Comparison of ENCODE assay signal across 23 cellular contexts in the genomic region with DNA sequence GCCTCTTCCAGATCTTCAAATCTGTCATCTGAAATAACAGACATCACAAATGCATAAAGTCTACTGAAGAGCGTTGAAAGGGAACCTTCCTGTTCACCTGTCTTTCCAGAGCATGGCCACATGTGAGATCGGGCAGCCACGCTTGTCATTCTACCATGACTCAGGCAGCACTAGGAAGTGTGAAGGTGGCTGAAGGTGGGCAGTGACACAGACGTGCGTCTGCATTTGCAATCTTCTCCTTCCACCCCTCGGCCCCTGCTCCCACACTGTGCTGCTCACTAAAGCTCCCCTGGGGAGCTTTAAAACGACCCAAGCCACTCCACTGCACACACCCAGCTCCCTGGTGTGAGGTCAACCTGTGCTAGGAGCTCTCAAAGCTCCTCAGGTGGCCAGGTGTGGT. TPM values are rescaled to one million over a fixed set of nuclear protein-coding genes. Genes with fewer than 3 reads are reported as not detected.
DNase-seq lines count a peak whose midpoint lies in the region; ATAC-seq, FAIRE-seq and TF ChIP-seq lines count a peak whose summit lies in the region.
"Had no signal": no experiment of that assay in that cellular context is flagged by ENCODE, and none has a peak within 500 bp of the region (broad histone marks: within the 10 kb centered on the region; RNA-seq: fewer than 3 reads in every experiment).

No MANE protein-coding gene starts in this region.

- TF ChIP-seq POLR2A in K562 (conservative IDR thresholded peaks at IDR 0.05) = no peak

- DNase-seq in activated naive CD4-positive, alpha-beta T cell treated with anti-CD3 and anti-CD28 coated beads, Interleukin-2, amount 50 U/mL, for 72 hours (ENCODE audit: low spot score in 2 of 2) = no peak
- DNase-seq in NCI-H69 (lab: John Stamatoyannopoulos, UW) = peak; percentile 12
- no peak for DNase-seq in K562 (ENCODE audit: extremely low read depth in 1 of 4, low spot score in 3 of 4)
- DNase-seq in stimulated activated naive B cell treated with anti-CD40 and anti-IgM and Interleukin-4, amounts not matched to agents 10 μg/mL and 1 μg/mL and 100 μg/mL, for 72 hours = no peak
- no peak for DNase-seq in NCI-H1436 (lab: John Stamatoyannopoulos, UW)
- no peak for DNase-seq in AG08395 (ENCODE audit: low spot score)
- DNase-seq in MM.1S = no peak
- DNase-seq: activated naive CD4-positive, alpha-beta T cell treated with Interleukin-2 at 50 U/mL for 16 hours; GOT3; mucosa of descending colon; NCI-H1105 treated with DMSO at 0.1 percent for 48 hours; NCI-H748 treated with DMSO at 0.1 percent for 48 hours; ovary; sigmoid colon had no signal

- H3K36me3 Mint-ChIP-seq in activated naive CD4-positive, alpha-beta T cell treated with anti-CD3 and anti-CD28 coated beads, Interleukin-2, amount 50 U/mL, for 24 hours = peaks cover 14% of the 10 kb centered on the region
- H3K36me3 Mint-ChIP-seq in activated naive CD4-positive, alpha-beta T cell treated with anti-CD3 and anti-CD28 coated beads, Interleukin-2, amount 50 U/mL, for 72 hours = peaks cover 40 to 62% of the 10 kb centered on the region in 2 donors
- peaks cover 51 to 56% of the 10 kb centered on the region in 2 donors for H3K36me3 Mint-ChIP-seq in stimulated activated naive B cell treated with anti-CD40 and anti-IgM and Interleukin-4, amounts not matched to agents 10 μg/mL and 1 μg/mL and 100 μg/mL, for 72 hours

- H3K9ac ChIP-seq in K562 (ENCODE audit: insufficient read depth in 1 of 2, low read depth in 2 of 2, low read length in 2 of 2) (peak overlapping the region in 1 of 2 experiments; percentile 55; a peak in 2 of 4 replicates), MM.1S (ENCODE audit: low read length) (no peak overlapping the region)
- H3K9ac ChIP-seq: KMS-11 had no signal

- in situ Hi-C loops in K562 (cut with MboI) = no loop called here

- H3K4me1 Mint-ChIP-seq in activated naive CD4-positive, alpha-beta T cell treated with anti-CD3 and anti-CD28 coated beads, Interleukin-2, amount 50 U/mL, for 24 hours = peaks cover 70% of the 10 kb centered on the region
- peaks cover 45 to 72% of the 10 kb centered on the region in 2 donors for H3K4me1 Mint-ChIP-seq in stimulated activated naive B cell treated with anti-CD40 and anti-IgM and Interleukin-4, amounts not matched to agents 10 μg/mL and 1 μg/mL and 100 μg/mL, for 72 hours

- H3K9me3 Mint-ChIP-seq in activated naive CD4-positive, alpha-beta T cell treated with anti-CD3 and anti-CD28 coated beads, Interleukin-2, amount 50 U/mL, for 24 hours = no peaks in the 10 kb centered on the region
- no peaks in the 10 kb centered on the region for H3K9me3 Mint-ChIP-seq in activated naive CD4-positive, alpha-beta T cell treated with anti-CD3 and anti-CD28 coated beads, Interleukin-2, amount 50 U/mL, for 72 hours
- H3K9me3 Mint-ChIP-seq in stimulated activated naive B cell treated with anti-CD40 and anti-IgM and Interleukin-4, amounts not matched to agents 10 μg/mL and 1 μg/mL and 100 μg/mL, for 72 hours = no peaks in the 10 kb centered on the region

- H3K9me1 ChIP-seq in K562 (ENCODE audit: control insufficient read depth, insufficient read depth, low read length) = no peaks in the 10 kb centered on the region

- peaks cover 73% of the 10 kb centered on the region for H3K36me3 ChIP-seq in K562 (ENCODE audit: control insufficient read depth, insufficient read depth, low read length)
- 0 out of 2 replicates have a peak, but pooled peaks cover 5% of the 10 kb centered on the region for H3K36me3 ChIP-seq in MM.1S (replicated peaks; ENCODE audit: insufficient read depth, low read length)
- H3K36me3 ChIP-seq: breast epithelium, ovary had no signal

- H3K4me3 Mint-ChIP-seq in activated naive CD4-positive, alpha-beta T cell treated with anti-CD3 and anti-CD28 coated beads, Interleukin-2, amount 50 U/mL, for 24 hours = peak overlapping the region; percentile 33
- peak overlapping the region; percentile 6 to 19 for H3K4me3 Mint-ChIP-seq in stimulated activated naive B cell treated with anti-CD40 and anti-IgM and Interleukin-4, amounts not matched to agents 10 μg/mL and 1 μg/mL and 100 μg/mL, for 72 hours

- H3K27ac ChIP-seq in K562 (ENCODE audit: extremely low read depth, low read depth, low read length) (no peak overlapping the region), MM.1S (ENCODE audit: low read length) (no peak overlapping the region)
- H3K27ac ChIP-seq: breast epithelium, gastroesophageal sphincter, HL-60, KMS-11, left lung, ovary, sigmoid colon, SK-N-MC, suprapubic skin had no signal

- TF ChIP-seq CTCF in K562 (IDR thresholded peaks at IDR 0.05 in 2 of 3, conservative IDR thresholded peaks at IDR 0.05 in 1 of 3; ENCODE audit: insufficient read depth in 2 of 3, low read depth in 1 of 3, low read length in 3 of 3) (no peak), MM.1S (IDR thresholded peaks at IDR 0.05; ENCODE audit: low read length) (no peak)

- H3K4me3 ChIP-seq in K562 (no peak overlapping the region), MM.1S (ENCODE audit: low read length) (no peak overlapping the region)
- H3K4me3 ChIP-seq: breast epithelium, gastroesophageal sphincter, left lung, mucosa of descending colon, ovary, sigmoid colon, SK-N-MC, suprapubic skin had no signal

- intact Hi-C loops in K562 (cut with micrococcal nuclease) = no loop called here

- 81% methylated on average over 7 of the region's 7 CpGs for WGBS in K562 (ENCODE audit: insufficient coverage, low coverage, missing lambda C conversion rate)

- no peak for TF ChIP-seq EP300 in K562 (IDR thresholded peaks at IDR 0.05; ENCODE audit: low read length)

- no peaks in the 10 kb centered on the region for H3K27me3 Mint-ChIP-seq in activated naive CD4-positive, alpha-beta T cell treated with anti-CD3 and anti-CD28 coated beads, Interleukin-2, amount 50 U/mL, for 24 hours
- no peaks in the 10 kb centered on the region for H3K27me3 Mint-ChIP-seq in stimulated activated naive B cell treated with anti-CD40 and anti-IgM and Interleukin-4, amounts not matched to agents 10 μg/mL and 1 μg/mL and 100 μg/mL, for 72 hours

- peak overlapping the region; percentile 79 for H3K27ac Mint-ChIP-seq in activated naive CD4-positive, alpha-beta T cell treated with anti-CD3 and anti-CD28 coated beads, Interleukin-2, amount 50 U/mL, for 24 hours
- peak overlapping the region in 1 of 2 donors; percentile 96 for H3K27ac Mint-ChIP-seq in activated naive CD4-positive, alpha-beta T cell treated with anti-CD3 and anti-CD28 coated beads, Interleukin-2, amount 50 U/mL, for 72 hours
- peak overlapping the region; percentile 65 for H3K27ac Mint-ChIP-seq in stimulated activated naive B cell treated with anti-CD40 and anti-IgM and Interleukin-4, amounts not matched to agents 10 μg/mL and 1 μg/mL and 100 μg/mL, for 72 hours

- H3K4me2 ChIP-seq in K562 (ENCODE audit: insufficient read depth, low read length) (no peak overlapping the region), MM.1S (ENCODE audit: low read depth, low read length) (no peak overlapping the region)

- no peaks in the 10 kb centered on the region for H3K9me3 ChIP-seq in K562 (replicated peaks; ENCODE audit: control insufficient read depth, insufficient read depth, low read depth, low read length)
- H3K9me3 ChIP-seq in MM.1S (replicated peaks; ENCODE audit: insufficient read depth, low read length) = no peaks in the 10 kb centered on the region
- H3K9me3 ChIP-seq: breast epithelium, gastroesophageal sphincter, left lung, mucosa of descending colon, ovary, sigmoid colon, suprapubic skin had no signal

- H4K20me1 ChIP-seq in K562 (replicated peaks; ENCODE audit: control insufficient read depth, insufficient read depth, low read length) = no peaks in the 10 kb centered on the region; the same call in none of the 2 replicates
- H4K20me1 ChIP-seq in MM.1S (ENCODE audit: insufficient read depth, low read length) = no peaks in the 10 kb centered on the region

- H3K79me2 ChIP-seq in K562 (ENCODE audit: control insufficient read depth, insufficient read depth, low read length) (peaks cover 55% of the 10 kb centered on the region), MM.1S (ENCODE audit: low read length) (peaks cover 45% of the 10 kb centered on the region)

- H3F3A ChIP-seq in MM.1S (ENCODE audit: insufficient read depth, low read length) = 0 out of 2 replicates have a peak, but pooled peaks cover 4% of the 10 kb centered on the region

- BruUV-seq in K562 (replicated peaks; lab: Mats Ljungman, UMichigan) = no TSS peak

- ATAC-seq in activated naive CD4-positive, alpha-beta T cell treated with anti-CD3 and anti-CD28 coated beads, Interleukin-2, amount 50 U/mL, for 72 hours = no peak
- ATAC-seq in K562 = no peak
- ATAC-seq in stimulated activated naive B cell treated with anti-CD40 and anti-IgM and Interleukin-4, amounts not matched to agents 10 μg/mL and 1 μg/mL and 100 μg/mL, for 72 hours (replicated peaks) = no peak
- ATAC-seq: gastroesophageal sphincter, left lung, mucosa of descending colon had no signal

- H3K9me2 ChIP-seq in MM.1S (replicated peaks; ENCODE audit: insufficient read depth, low read length) = no peaks in the 10 kb centered on the region

- peaks cover 16 to 45% of the 10 kb centered on the region in 2 experiments; a peak in 4 of 5 replicates for H3K4me1 ChIP-seq in K562 (replicated peaks in 1 of 2; ENCODE audit: control insufficient read depth in 2 of 2, insufficient read depth in 2 of 2, low read length in 2 of 2)
- H3K4me1 ChIP-seq in MM.1S (ENCODE audit: low read length) = peaks cover 37% of the 10 kb centered on the region

- TF ChIP-seq RAD21 in K562 (CRISPR knock-in tag; conservative IDR thresholded peaks at IDR 0.05 in 1 of 2, IDR thresholded peaks at IDR 0.05 in 1 of 2) = no peak

- H2AFZ ChIP-seq in K562 (ENCODE audit: low read depth, low read length) (no peak overlapping the region), MM.1S (ENCODE audit: low read length) (no peak overlapping the region)

- POLR2A ChIA-PET in K562 (lab: Yijun Ruan, JAX) = interaction anchor here (1.7 kb wide), 1 partner anchor 11 kb away, joined by 6 read pairs; no protein-coding TSS in a partner anchor

- no peak for FAIRE-seq in K562 (lab: Jason Lieb, UNC)
- FAIRE-seq: D721Med had no signal

- CTCF ChIA-PET in K562 (lab: Yijun Ruan, JAX; ENCODE audit: low intra/inter-chr PET ratio) = no interaction called here

- no peaks in the 10 kb centered on the region for H3K27me3 ChIP-seq in K562 (ENCODE audit: control insufficient read depth in 2 of 2, insufficient read depth in 2 of 2, low read length in 2 of 2)
- H3K27me3 ChIP-seq in MM.1S (replicated peaks; ENCODE audit: insufficient read depth, low read length) = no peaks in the 10 kb centered on the region
- H3K27me3 ChIP-seq: breast epithelium, gastroesophageal sphincter, left lung, ovary, sigmoid colon, suprapubic skin had no signal

RNA-seq across cellular contexts. Expression of gene ENTR1, which starts 2.5 kb away (rescaled TPM):
- 10 to 100 TPM; 52.2 to 75.4 TPM for total RNA-seq in activated naive CD4-positive, alpha-beta T cell treated with anti-CD3 and anti-CD28 coated beads, Interleukin-2, amount 50 U/mL, for 72 hours
- total RNA-seq in K562 (2011; cell fraction: chromatin; rRNA removed; ENCODE audit: low replicate concordance) = 129 and 278 TPM in 2 replicates
- 185 and 197 TPM in 2 replicates for total RNA-seq in K562 (2011; cell fraction: nucleolus; rRNA removed)
- total RNA-seq in K562 (2011; cell fraction: nucleoplasm; rRNA removed) = 143 and 151 TPM in 2 replicates
- total RNA-seq in K562 (2014; rRNA removed) (79.0 and 88.8 TPM in 2 replicates), K562 (2014; rRNA removed; fragmentation: Illumina TruSeq; extraction: Trizol) (38.1 and 38.3 TPM in 2 replicates), K562 (2015; rRNA removed; fragmentation: Illumina TruSeq; extraction: Trizol) (61.3 and 65.5 TPM in 2 replicates), K562 (2021) (101 and 104 TPM in 2 replicates)
- polyA plus RNA-seq in K562 (2011; rRNA removed) (77.3 and 92.6 TPM in 2 replicates), K562 (2014; fragmentation: Illumina TruSeq; extraction: Trizol) (72.6 and 75.9 TPM in 2 replicates), K562 (2014; fragmentation: Nextera tagmentation; extraction: Ambion mirVana) (1 to 10 TPM; 6.7 to 9.6 TPM), K562 (2014; rRNA removed) (106 and 108 TPM in 2 replicates)
- polyA plus RNA-seq in K562 (2011; cell fraction: cytosol; rRNA removed) = 45.3 and 59.9 TPM in 2 replicates
- 432 and 490 TPM in 2 replicates for polyA plus RNA-seq in K562 (2011; cell fraction: nucleus; rRNA removed)
- 54.6 and 62.9 TPM in 2 replicates for polyA plus RNA-seq in K562 (2012)
- 19.2 and 21.9 TPM in 2 replicates for polyA minus RNA-seq in K562 (2011; rRNA and poly(A)+ RNA removed)
- 33.9 and 46.1 TPM in 2 replicates for polyA minus RNA-seq in K562 (2011; cell fraction: cytosol; rRNA and poly(A)+ RNA removed)
- polyA minus RNA-seq in K562 (2011; cell fraction: nucleus; rRNA and poly(A)+ RNA removed) = 76.5 and 84.3 TPM in 2 replicates

RNA-seq across cellular contexts. Expression of gene PMPCA, which starts 2.5 kb away (rescaled TPM):
- total RNA-seq in activated naive CD4-positive, alpha-beta T cell treated with anti-CD3 and anti-CD28 coated beads, Interleukin-2, amount 50 U/mL, for 72 hours = 100 to 1,000 TPM in 1 of 2 donors, 10 to 100 TPM in 1; 94.1 to 110 TPM
- total RNA-seq in K562 (2011; cell fraction: chromatin; rRNA removed; ENCODE audit: low replicate concordance) = 255 and 404 TPM in 2 replicates
- total RNA-seq in K562 (2011; cell fraction: nucleolus; rRNA removed) = 209 and 247 TPM in 2 replicates
- total RNA-seq in K562 (2011; cell fraction: nucleoplasm; rRNA removed) = 203 and 214 TPM in 2 replicates
- total RNA-seq in K562 (2014; rRNA removed) (86.6 and 111 TPM in 2 replicates), K562 (2014; rRNA removed; fragmentation: Illumina TruSeq; extraction: Trizol) (82.4 and 104 TPM in 2 replicates), K562 (2015; rRNA removed; fragmentation: Illumina TruSeq; extraction: Trizol) (66.6 and 67.5 TPM in 2 replicates), K562 (2021) (118 and 139 TPM in 2 replicates)
- polyA plus RNA-seq in K562 (2011; rRNA removed) (114 and 119 TPM in 2 replicates), K562 (2014; fragmentation: Illumina TruSeq; extraction: Trizol) (99.8 and 122 TPM in 2 replicates), K562 (2014; fragmentation: Nextera tagmentation; extraction: Ambion mirVana) (10 to 100 TPM; 23.9 to 30.0 TPM), K562 (2014; rRNA removed) (129 and 143 TPM in 2 replicates)
- polyA plus RNA-seq in K562 (2011; cell fraction: cytosol; rRNA removed) = 102 and 129 TPM in 2 replicates
- 346 and 387 TPM in 2 replicates for polyA plus RNA-seq in K562 (2011; cell fraction: nucleus; rRNA removed)
- 65.8 and 181 TPM in 2 replicates for polyA plus RNA-seq in K562 (2012)
- polyA minus RNA-seq in K562 (2011; rRNA and poly(A)+ RNA removed) = 81.4 and 83.2 TPM in 2 replicates
- polyA minus RNA-seq in K562 (2011; cell fraction: cytosol; rRNA and poly(A)+ RNA removed) = 40.2 and 43.4 TPM in 2 replicates
- polyA minus RNA-seq in K562 (2011; cell fraction: nucleus; rRNA and poly(A)+ RNA removed) = 68.0 and 90.1 TPM in 2 replicates

RNA-seq across cellular contexts. Expression of gene SNAPC4, which starts 7.9 kb away (rescaled TPM):
- total RNA-seq in activated naive CD4-positive, alpha-beta T cell treated with anti-CD3 and anti-CD28 coated beads, Interleukin-2, amount 50 U/mL, for 72 hours = 10 to 100 TPM; 12.5 to 16.7 TPM
- 42.9 and 79.4 TPM in 2 replicates for total RNA-seq in K562 (2011; cell fraction: chromatin; rRNA removed; ENCODE audit: low replicate concordance)
- 32.0 TPM in 2 replicates for total RNA-seq in K562 (2011; cell fraction: nucleolus; rRNA removed)
- 23.1 and 26.3 TPM in 2 replicates for total RNA-seq in K562 (2011; cell fraction: nucleoplasm; rRNA removed)
- total RNA-seq in K562 (2014; rRNA removed) = 14.4 and 15.8 TPM in 2 replicates
- 7.1 and 8.8 TPM in 2 replicates for total RNA-seq in K562 (2014; rRNA removed; fragmentation: Illumina TruSeq; extraction: Trizol)
- 9.3 and 11.1 TPM in 2 replicates for total RNA-seq in K562 (2015; rRNA removed; fragmentation: Illumina TruSeq; extraction: Trizol)
- total RNA-seq in K562 (2021) = 17.1 and 18.7 TPM in 2 replicates
- 4.4 and 4.5 TPM in 2 replicates for polyA plus RNA-seq in K562 (2011; rRNA removed)
- 3.2 and 7.4 TPM in 2 replicates for polyA plus RNA-seq in K562 (2011; cell fraction: cytosol; rRNA removed)
- 16.1 and 32.6 TPM in 2 replicates for polyA plus RNA-seq in K562 (2011; cell fraction: nucleus; rRNA removed)
- 9.7 and 10.5 TPM in 2 replicates for polyA plus RNA-seq in K562 (2012)
- 8.8 and 9.0 TPM in 2 replicates for polyA plus RNA-seq in K562 (2014; fragmentation: Illumina TruSeq; extraction: Trizol)
- under 1 TPM; 0.21 to 0.46 TPM for polyA plus RNA-seq in K562 (2014; fragmentation: Nextera tagmentation; extraction: Ambion mirVana)
- polyA plus RNA-seq in K562 (2014; rRNA removed) = 18.7 and 21.8 TPM in 2 replicates
- 6.7 and 10.2 TPM in 2 replicates for polyA minus RNA-seq in K562 (2011; rRNA and poly(A)+ RNA removed)
- 6.1 and 7.4 TPM in 2 replicates for polyA minus RNA-seq in K562 (2011; cell fraction: cytosol; rRNA and poly(A)+ RNA removed)
- polyA minus RNA-seq in K562 (2011; cell fraction: nucleus; rRNA and poly(A)+ RNA removed) = 8.3 and 11.7 TPM in 2 replicates

RNA-seq across cellular contexts. Expression of gene INPP5E, which starts 31.7 kb away (rescaled TPM):
- 10 to 100 TPM; 14.4 to 16.0 TPM for total RNA-seq in activated naive CD4-positive, alpha-beta T cell treated with anti-CD3 and anti-CD28 coated beads, Interleukin-2, amount 50 U/mL, for 72 hours
- total RNA-seq in K562 (2011; cell fraction: chromatin; rRNA removed; ENCODE audit: low replicate concordance) = 37.0 and 74.1 TPM in 2 replicates
- total RNA-seq in K562 (2011; cell fraction: nucleolus; rRNA removed) = 37.7 and 43.0 TPM in 2 replicates
- 29.3 and 32.3 TPM in 2 replicates for total RNA-seq in K562 (2011; cell fraction: nucleoplasm; rRNA removed)
- 8.8 and 11.1 TPM in 2 replicates for total RNA-seq in K562 (2014; rRNA removed)
- 2.5 and 2.9 TPM in 2 replicates for total RNA-seq in K562 (2014; rRNA removed; fragmentation: Illumina TruSeq; extraction: Trizol)
- 5.4 and 5.7 TPM in 2 replicates for total RNA-seq in K562 (2015; rRNA removed; fragmentation: Illumina TruSeq; extraction: Trizol)
- 16.3 and 17.4 TPM in 2 replicates for total RNA-seq in K562 (2021)
- 4.4 and 6.8 TPM in 2 replicates for polyA plus RNA-seq in K562 (2011; rRNA removed)
- polyA plus RNA-seq in K562 (2011; cell fraction: cytosol; rRNA removed) = 4.8 and 9.1 TPM in 2 replicates
- polyA plus RNA-seq in K562 (2011; cell fraction: nucleus; rRNA removed) = 52.4 and 74.6 TPM in 2 replicates
- polyA plus RNA-seq in K562 (2012) = 9.4 and 14.3 TPM in 2 replicates
- 4.9 and 8.4 TPM in 2 replicates for polyA plus RNA-seq in K562 (2014; fragmentation: Illumina TruSeq; extraction: Trizol)
- under 1 TPM; 0.38 to 0.56 TPM for polyA plus RNA-seq in K562 (2014; fragmentation: Nextera tagmentation; extraction: Ambion mirVana)
- 14.1 and 15.1 TPM in 2 replicates for polyA plus RNA-seq in K562 (2014; rRNA removed)
- 1.9 and 2.4 TPM in 2 replicates for polyA minus RNA-seq in K562 (2011; rRNA and poly(A)+ RNA removed)
- polyA minus RNA-seq in K562 (2011; cell fraction: cytosol; rRNA and poly(A)+ RNA removed) = 3.7 and 3.8 TPM in 2 replicates
- 10.7 and 12.0 TPM in 2 replicates for polyA minus RNA-seq in K562 (2011; cell fraction: nucleus; rRNA and poly(A)+ RNA removed)

RNA-seq across cellular contexts. Expression of gene CARD9, which starts 34.4 kb away (rescaled TPM):
- 1 to 10 TPM; 1.3 to 1.7 TPM for total RNA-seq in activated naive CD4-positive, alpha-beta T cell treated with anti-CD3 and anti-CD28 coated beads, Interleukin-2, amount 50 U/mL, for 72 hours
- total RNA-seq in K562 (2011; cell fraction: chromatin; rRNA removed; ENCODE audit: low replicate concordance) = 37.4 and 149 TPM in 2 replicates
- total RNA-seq in K562 (2011; cell fraction: nucleolus; rRNA removed) = 92.6 and 92.9 TPM in 2 replicates
- total RNA-seq in K562 (2011; cell fraction: nucleoplasm; rRNA removed) = 39.7 and 46.5 TPM in 2 replicates
- total RNA-seq in K562 (2014; rRNA removed) (37.6 and 40.1 TPM in 2 replicates), K562 (2014; rRNA removed; fragmentation: Illumina TruSeq; extraction: Trizol) (3.5 and 3.6 TPM in 2 replicates), K562 (2015; rRNA removed; fragmentation: Illumina TruSeq; extraction: Trizol) (14.6 and 15.8 TPM in 2 replicates), K562 (2021) (35.6 and 42.7 TPM in 2 replicates)
- polyA plus RNA-seq in K562 (2011; rRNA removed) (9.7 and 27.8 TPM in 2 replicates), K562 (2014; fragmentation: Illumina TruSeq; extraction: Trizol) (4.7 and 13.2 TPM in 2 replicates), K562 (2014; fragmentation: Nextera tagmentation; extraction: Ambion mirVana) (1 to 10 TPM; 1.7 to 2.0 TPM), K562 (2014; rRNA removed) (40.4 and 53.0 TPM in 2 replicates)
- polyA plus RNA-seq in K562 (2011; cell fraction: cytosol; rRNA removed) = 10.5 and 13.4 TPM in 2 replicates
- 231 and 234 TPM in 2 replicates for polyA plus RNA-seq in K562 (2011; cell fraction: nucleus; rRNA removed)
- 21.9 and 61.0 TPM in 2 replicates for polyA plus RNA-seq in K562 (2012)
- 4.8 and 5.0 TPM in 2 replicates for polyA minus RNA-seq in K562 (2011; rRNA and poly(A)+ RNA removed)
- 7.2 and 12.8 TPM in 2 replicates for polyA minus RNA-seq in K562 (2011; cell fraction: cytosol; rRNA and poly(A)+ RNA removed)
- 25.8 and 55.4 TPM in 2 replicates for polyA minus RNA-seq in K562 (2011; cell fraction: nucleus; rRNA and poly(A)+ RNA removed)
